ENCODE assay signal across 1 cellular context in the genomic region with DNA sequence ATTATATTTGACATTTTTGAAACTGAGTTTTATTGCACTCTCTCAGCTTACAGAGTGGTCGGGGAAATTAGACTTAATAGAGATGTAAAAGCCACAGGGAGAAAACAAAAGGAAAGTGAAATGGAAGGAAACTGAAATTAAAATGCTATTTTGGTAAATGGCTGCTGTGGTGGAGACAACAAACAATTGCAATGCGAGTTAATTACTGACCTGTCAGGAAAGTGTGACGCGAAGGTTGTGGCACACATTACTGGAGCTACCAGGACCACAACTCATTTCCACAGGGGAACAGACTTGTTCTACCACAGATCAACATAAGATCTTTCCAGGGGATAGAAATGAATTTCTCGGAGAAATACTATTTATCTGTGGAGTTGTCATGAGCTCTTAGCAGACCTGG.
A peak's percentile ranks its signal among the peaks of the same experiment; 100 is the strongest.
TF ChIP-seq lines count a peak whose summit lies in the region.

No MANE protein-coding gene starts in this region.

TF ChIP-seq in GM12878, 131 proteins besides CTCF, POLR2A, EP300 and RAD21 (continued from another document and continues in another):
- TF ChIP-seq NRF1 (conservative IDR thresholded peaks at IDR 0.05; ENCODE audit: low read depth, low read length) (no peak), HDGF (IDR thresholded peaks at IDR 0.05) (no peak), EZH2 (IDR thresholded peaks at IDR 0.05; ENCODE audit: borderline replicate concordance, control insufficient read depth, low read depth, low read length) (no peak), IKZF1 (conservative IDR thresholded peaks at IDR 0.05) (peak; percentile 59), JUNB (IDR thresholded peaks at IDR 0.05) (no peak), RUNX3 (IDR thresholded peaks at IDR 0.05; ENCODE audit: low read length) (peak; percentile 38), SMAD1 (IDR thresholded peaks at IDR 0.05; ENCODE audit: low read depth, partially characterized antibody) (no peak), ATF7 (IDR thresholded peaks at IDR 0.05; ENCODE audit: low read depth) (peak; percentile 34; the same call in 1 of the 2 replicates), BCL11A (IDR thresholded peaks at IDR 0.05; ENCODE audit: low read depth, low read length) (0 out of 2 replicates have a peak, but pooled peaks have one; percentile 22), NFIC (IDR thresholded peaks at IDR 0.05; ENCODE audit: low read depth, low read length) (no peak; the same call in 1 of the 2 replicates), GABPA (IDR thresholded peaks at IDR 0.05; ENCODE audit: low read depth) (no peak), MXI1 (IDR thresholded peaks at IDR 0.05; ENCODE audit: low read depth, low read length) (no peak), STAT1 (conservative IDR thresholded peaks at IDR 0.05) (no peak), CHD4 (IDR thresholded peaks at IDR 0.05) (no peak), BACH1 (IDR thresholded peaks at IDR 0.05; ENCODE audit: borderline replicate concordance) (0 out of 2 replicates have a peak, but pooled peaks have one; percentile 27), HCFC1 (IDR thresholded peaks at IDR 0.05; ENCODE audit: low read length) (no peak), HDAC2 (IDR thresholded peaks at IDR 0.05) (no peak), CEBPB (IDR thresholded peaks at IDR 0.05; ENCODE audit: borderline replicate concordance in 1 of 2, low read depth in 2 of 2, low read length in 2 of 2) (no peak), MTA3 (IDR thresholded peaks at IDR 0.05; ENCODE audit: borderline replicate concordance, low read length) (no peak), FOXK2 (IDR thresholded peaks at IDR 0.05) (no peak), CREM (IDR thresholded peaks at IDR 0.05; ENCODE audit: low read depth) (0 out of 2 replicates have a peak, but pooled peaks have one; percentile 43), ETV6 (conservative IDR thresholded peaks at IDR 0.05 in 1 of 2, IDR thresholded peaks at IDR 0.05 in 1 of 2; ENCODE audit: borderline replicate concordance in 1 of 2, low read depth in 1 of 2) (no peak), E4F1 (IDR thresholded peaks at IDR 0.05; ENCODE audit: borderline replicate concordance, partially characterized antibody) (no peak), NR2C1 (IDR thresholded peaks at IDR 0.05) (no peak), USF1 (IDR thresholded peaks at IDR 0.05; ENCODE audit: borderline replicate concordance, extremely low read length, insufficient read depth, low read depth, low read length) (no peak), SREBF2 (IDR thresholded peaks at IDR 0.05; ENCODE audit: low read length) (no peak), ZNF207 (IDR thresholded peaks at IDR 0.05; ENCODE audit: borderline replicate concordance) (no peak), MTA2 (IDR thresholded peaks at IDR 0.05; ENCODE audit: low read depth) (peak; percentile 79), RFX5 (IDR thresholded peaks at IDR 0.05; ENCODE audit: low read depth, low read length) (no peak), ZNF24 (IDR thresholded peaks at IDR 0.05) (no peak), GATAD2B (conservative IDR thresholded peaks at IDR 0.05; ENCODE audit: low read depth) (no peak), RB1 (IDR thresholded peaks at IDR 0.05; ENCODE audit: borderline replicate concordance) (no peak), RELB (IDR thresholded peaks at IDR 0.05; ENCODE audit: low read depth) (peak; percentile 34; the same call in 1 of the 2 replicates), MEF2B (IDR thresholded peaks at IDR 0.05; ENCODE audit: partially characterized antibody, poor library complexity, severe bottlenecking) (peak; percentile 69), NR2F1 (conservative IDR thresholded peaks at IDR 0.05) (no peak), CBX3 (IDR thresholded peaks at IDR 0.05; ENCODE audit: borderline replicate concordance, low read depth) (no peak), HDAC6 (IDR thresholded peaks at IDR 0.05; ENCODE audit: unreplicated experiment) (no peak), BHLHE40 (IDR thresholded peaks at IDR 0.05; ENCODE audit: borderline replicate concordance in 1 of 2, low read depth in 2 of 2, low read length in 1 of 2) (peak in 1 of 2 experiments; percentile 31; a peak in 1 of 4 replicates), ZNF217 (IDR thresholded peaks at IDR 0.05) (no peak), ZNF687 (IDR thresholded peaks at IDR 0.05) (no peak)
- TF ChIP-seq, protein P1, sequence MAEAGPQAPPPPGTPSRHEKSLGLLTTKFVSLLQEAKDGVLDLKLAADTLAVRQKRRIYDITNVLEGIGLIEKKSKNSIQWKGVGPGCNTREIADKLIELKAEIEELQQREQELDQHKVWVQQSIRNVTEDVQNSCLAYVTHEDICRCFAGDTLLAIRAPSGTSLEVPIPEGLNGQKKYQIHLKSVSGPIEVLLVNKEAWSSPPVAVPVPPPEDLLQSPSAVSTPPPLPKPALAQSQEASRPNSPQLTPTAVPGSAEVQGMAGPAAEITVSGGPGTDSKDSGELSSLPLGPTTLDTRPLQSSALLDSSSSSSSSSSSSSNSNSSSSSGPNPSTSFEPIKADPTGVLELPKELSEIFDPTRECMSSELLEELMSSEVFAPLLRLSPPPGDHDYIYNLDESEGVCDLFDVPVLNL (IDR thresholded peaks at IDR 0.05; ENCODE audit: low read depth, low read length), result no peak
- TF ChIP-seq, protein P2, sequence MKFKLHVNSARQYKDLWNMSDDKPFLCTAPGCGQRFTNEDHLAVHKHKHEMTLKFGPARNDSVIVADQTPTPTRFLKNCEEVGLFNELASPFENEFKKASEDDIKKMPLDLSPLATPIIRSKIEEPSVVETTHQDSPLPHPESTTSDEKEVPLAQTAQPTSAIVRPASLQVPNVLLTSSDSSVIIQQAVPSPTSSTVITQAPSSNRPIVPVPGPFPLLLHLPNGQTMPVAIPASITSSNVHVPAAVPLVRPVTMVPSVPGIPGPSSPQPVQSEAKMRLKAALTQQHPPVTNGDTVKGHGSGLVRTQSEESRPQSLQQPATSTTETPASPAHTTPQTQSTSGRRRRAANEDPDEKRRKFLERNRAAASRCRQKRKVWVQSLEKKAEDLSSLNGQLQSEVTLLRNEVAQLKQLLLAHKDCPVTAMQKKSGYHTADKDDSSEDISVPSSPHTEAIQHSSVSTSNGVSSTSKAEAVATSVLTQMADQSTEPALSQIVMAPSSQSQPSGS (IDR thresholded peaks at IDR 0.05; ENCODE audit: low read length), result no peak
- TF ChIP-seq, protein P3, sequence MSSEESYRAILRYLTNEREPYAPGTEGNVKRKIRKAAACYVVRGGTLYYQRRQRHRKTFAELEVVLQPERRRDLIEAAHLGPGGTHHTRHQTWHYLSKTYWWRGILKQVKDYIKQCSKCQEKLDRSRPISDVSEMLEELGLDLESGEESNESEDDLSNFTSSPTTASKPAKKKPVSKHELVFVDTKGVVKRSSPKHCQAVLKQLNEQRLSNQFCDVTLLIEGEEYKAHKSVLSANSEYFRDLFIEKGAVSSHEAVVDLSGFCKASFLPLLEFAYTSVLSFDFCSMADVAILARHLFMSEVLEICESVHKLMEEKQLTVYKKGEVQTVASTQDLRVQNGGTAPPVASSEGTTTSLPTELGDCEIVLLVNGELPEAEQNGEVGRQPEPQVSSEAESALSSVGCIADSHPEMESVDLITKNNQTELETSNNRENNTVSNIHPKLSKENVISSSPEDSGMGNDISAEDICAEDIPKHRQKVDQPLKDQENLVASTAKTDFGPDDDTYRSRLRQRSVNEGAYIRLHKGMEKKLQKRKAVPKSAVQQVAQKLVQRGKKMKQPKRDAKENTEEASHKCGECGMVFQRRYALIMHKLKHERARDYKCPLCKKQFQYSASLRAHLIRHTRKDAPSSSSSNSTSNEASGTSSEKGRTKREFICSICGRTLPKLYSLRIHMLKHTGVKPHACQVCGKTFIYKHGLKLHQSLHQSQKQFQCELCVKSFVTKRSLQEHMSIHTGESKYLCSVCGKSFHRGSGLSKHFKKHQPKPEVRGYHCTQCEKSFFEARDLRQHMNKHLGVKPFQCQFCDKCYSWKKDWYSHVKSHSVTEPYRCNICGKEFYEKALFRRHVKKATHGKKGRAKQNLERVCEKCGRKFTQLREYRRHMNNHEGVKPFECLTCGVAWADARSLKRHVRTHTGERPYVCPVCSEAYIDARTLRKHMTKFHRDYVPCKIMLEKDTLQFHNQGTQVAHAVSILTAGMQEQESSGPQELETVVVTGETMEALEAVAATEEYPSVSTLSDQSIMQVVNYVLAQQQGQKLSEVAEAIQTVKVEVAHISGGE (CRISPR knock-in tag; IDR thresholded peaks at IDR 0.05), result no peak
- TF ChIP-seq, protein P4, sequence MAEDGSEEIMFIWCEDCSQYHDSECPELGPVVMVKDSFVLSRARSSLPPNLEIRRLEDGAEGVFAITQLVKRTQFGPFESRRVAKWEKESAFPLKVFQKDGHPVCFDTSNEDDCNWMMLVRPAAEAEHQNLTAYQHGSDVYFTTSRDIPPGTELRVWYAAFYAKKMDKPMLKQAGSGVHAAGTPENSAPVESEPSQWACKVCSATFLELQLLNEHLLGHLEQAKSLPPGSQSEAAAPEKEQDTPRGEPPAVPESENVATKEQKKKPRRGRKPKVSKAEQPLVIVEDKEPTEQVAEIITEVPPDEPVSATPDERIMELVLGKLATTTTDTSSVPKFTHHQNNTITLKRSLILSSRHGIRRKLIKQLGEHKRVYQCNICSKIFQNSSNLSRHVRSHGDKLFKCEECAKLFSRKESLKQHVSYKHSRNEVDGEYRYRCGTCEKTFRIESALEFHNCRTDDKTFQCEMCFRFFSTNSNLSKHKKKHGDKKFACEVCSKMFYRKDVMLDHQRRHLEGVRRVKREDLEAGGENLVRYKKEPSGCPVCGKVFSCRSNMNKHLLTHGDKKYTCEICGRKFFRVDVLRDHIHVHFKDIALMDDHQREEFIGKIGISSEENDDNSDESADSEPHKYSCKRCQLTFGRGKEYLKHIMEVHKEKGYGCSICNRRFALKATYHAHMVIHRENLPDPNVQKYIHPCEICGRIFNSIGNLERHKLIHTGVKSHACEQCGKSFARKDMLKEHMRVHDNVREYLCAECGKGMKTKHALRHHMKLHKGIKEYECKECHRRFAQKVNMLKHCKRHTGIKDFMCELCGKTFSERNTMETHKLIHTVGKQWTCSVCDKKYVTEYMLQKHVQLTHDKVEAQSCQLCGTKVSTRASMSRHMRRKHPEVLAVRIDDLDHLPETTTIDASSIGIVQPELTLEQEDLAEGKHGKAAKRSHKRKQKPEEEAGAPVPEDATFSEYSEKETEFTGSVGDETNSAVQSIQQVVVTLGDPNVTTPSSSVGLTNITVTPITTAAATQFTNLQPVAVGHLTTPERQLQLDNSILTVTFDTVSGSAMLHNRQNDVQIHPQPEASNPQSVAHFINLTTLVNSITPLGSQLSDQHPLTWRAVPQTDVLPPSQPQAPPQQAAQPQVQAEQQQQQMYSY (CRISPR knock-in tag; IDR thresholded peaks at IDR 0.05), result no peak
